In genomic region chr16:54277845-54278703, GRCh38 we compare ENCODE assay signal across 1 cellular context.
A peak's percentile ranks its signal among the peaks of the same experiment; 100 is the strongest.
TF ChIP-seq lines count a peak whose summit lies in the region.

No MANE protein-coding gene starts in this region.

TF ChIP-seq in HEK293, 187 proteins besides CTCF, POLR2A, EP300 and RAD21 (continued from another document and continues in another):
- TF ChIP-seq PRDM4 (tag by site-specific recombination; IDR thresholded peaks at IDR 0.05) (0 out of 2 replicates have a peak, but pooled peaks have one; percentile 17), GFI1B (tag by site-specific recombination; IDR thresholded peaks at IDR 0.05) (peak; percentile 15; the same call in 1 of the 2 replicates), REST (tag by site-specific recombination; IDR thresholded peaks at IDR 0.05) (no peak), ZNF692 (tag by site-specific recombination; IDR thresholded peaks at IDR 0.05) (peak; percentile 91), ZNF341 (tag by site-specific recombination; IDR thresholded peaks at IDR 0.05; ENCODE audit: low read depth) (no peak), ZNF2 (tag by site-specific recombination; IDR thresholded peaks at IDR 0.05) (no peak), ZNF670 (tag by site-specific recombination; IDR thresholded peaks at IDR 0.05; ENCODE audit: low read depth) (no peak), ZBTB44 (tag by site-specific recombination; IDR thresholded peaks at IDR 0.05) (peak; percentile 70; the same call in 1 of the 2 replicates), FEZF1 (tag by site-specific recombination; IDR thresholded peaks at IDR 0.05) (peak; percentile 97), ZNF624 (tag by site-specific recombination; IDR thresholded peaks at IDR 0.05) (no peak), ZBTB49 (tag by site-specific recombination; IDR thresholded peaks at IDR 0.05; ENCODE audit: low read depth) (no peak), ZNF138 (tag by site-specific recombination; IDR thresholded peaks at IDR 0.05; ENCODE audit: borderline replicate concordance) (no peak), GLIS2 (tag by site-specific recombination; IDR thresholded peaks at IDR 0.05) (no peak), ZEB2 (tag by site-specific recombination; IDR thresholded peaks at IDR 0.05) (no peak), PRDM6 (tag by site-specific recombination; IDR thresholded peaks at IDR 0.05) (peak; percentile 69), ZNF473 (tag by site-specific recombination; IDR thresholded peaks at IDR 0.05) (no peak), ZBTB8A (tag by site-specific recombination; IDR thresholded peaks at IDR 0.05) (no peak), ZBTB17 (tag by site-specific recombination; IDR thresholded peaks at IDR 0.05) (no peak), ZNF449 (tag by site-specific recombination; IDR thresholded peaks at IDR 0.05) (no peak), YY2 (tag by site-specific recombination; IDR thresholded peaks at IDR 0.05) (no peak), ZNF362 (tag by site-specific recombination; IDR thresholded peaks at IDR 0.05) (no peak), ZFP3 (tag by site-specific recombination; IDR thresholded peaks at IDR 0.05; ENCODE audit: low read depth) (no peak), SP2 (tag by site-specific recombination; IDR thresholded peaks at IDR 0.05) (no peak), ZNF391 (tag by site-specific recombination; IDR thresholded peaks at IDR 0.05; ENCODE audit: borderline replicate concordance, low read depth) (no peak), ZIC2 (tag by site-specific recombination; IDR thresholded peaks at IDR 0.05) (no peak), ZBTB21 (tag by site-specific recombination; IDR thresholded peaks at IDR 0.05) (no peak), HOXC10 (CRISPR knock-in tag; IDR thresholded peaks at IDR 0.05) (no peak), ZNF521 (tag by site-specific recombination; IDR thresholded peaks at IDR 0.05) (no peak), PBX3 (CRISPR knock-in tag; IDR thresholded peaks at IDR 0.05) (no peak), ZNF639 (tag by site-specific recombination; IDR thresholded peaks at IDR 0.05) (no peak), ZNF776 (tag by site-specific recombination; IDR thresholded peaks at IDR 0.05; ENCODE audit: borderline replicate concordance) (no peak), GLI4 (tag by site-specific recombination; IDR thresholded peaks at IDR 0.05) (no peak), SCRT2 (tag by site-specific recombination; IDR thresholded peaks at IDR 0.05) (peak; percentile 44; the same call in 1 of the 2 replicates), INSM2 (tag by site-specific recombination; IDR thresholded peaks at IDR 0.05) (no peak), BCL6B (tag by site-specific recombination; IDR thresholded peaks at IDR 0.05) (no peak), ZNF48 (tag by site-specific recombination; IDR thresholded peaks at IDR 0.05) (no peak)
